Comparison of ENCODE assay signal across 29 cellular contexts in genomic region chr6:68144667-68145066, GRCh38.
"Had no signal": no experiment of that assay in that cellular context is flagged by ENCODE, and none has a peak within 500 bp of the region (broad histone marks: within the 10 kb centered on the region; RNA-seq: fewer than 3 reads in every experiment).

No MANE protein-coding gene starts in this region.

- H3K36me3 Mint-ChIP-seq: activated CD4-positive, alpha-beta memory T cell treated with anti-CD3 and anti-CD28 coated beads for 36 hours; activated naive CD8-positive, alpha-beta T cell; brain had no signal

- ATAC-seq: activated T-cell treated with anti-CD3 and anti-CD28 coated beads, Interleukin-2, amount 50 U/mL, for 4 hours; T-helper 17 cell had no signal

- H3K27ac ChIP-seq: KMS-11, PC-9 had no signal

- H3K9me3 ChIP-seq: MG63 had no signal

- H3K36me3 ChIP-seq: MG63 had no signal

- FAIRE-seq: astrocyte had no signal

- H3K9ac ChIP-seq: KMS-11 had no signal

- H3K4me3 Mint-ChIP-seq: activated B cell treated with CpG ODN at 0.5 μM for 24 hours; activated CD4-positive, alpha-beta memory T cell treated with anti-CD3 and anti-CD28 coated beads for 36 hours; activated CD4-positive, alpha-beta T cell treated with anti-CD3 and anti-CD28 coated beads, Interleukin-2, amount 10 ng/mL, durations not matched to agents 7 days and 5 days; activated naive CD4-positive, alpha-beta T cell treated with anti-CD3 and anti-CD28 coated beads for 36 hours; activated naive CD8-positive, alpha-beta T cell; activated T-cell treated with anti-CD3 and anti-CD28 coated beads, Interleukin-2, amount 50 U/mL, for 4 hours; brain; central memory CD8-positive, alpha-beta T cell; T-helper 17 cell had no signal

- H3K4me1 Mint-ChIP-seq: activated B cell treated with CpG ODN at 0.5 μM for 24 hours; activated CD4-positive, alpha-beta T cell treated with anti-CD3 and anti-CD28 coated beads, Interleukin-2, amount 10 ng/mL, durations not matched to agents 7 days and 5 days; brain; central memory CD8-positive, alpha-beta T cell; T-helper 17 cell had no signal

- DNase-seq: activated B cell treated with CpG ODN at 0.5 μM for 24 hours; activated CD4-positive, alpha-beta memory T cell treated with anti-CD3 and anti-CD28 coated beads for 36 hours; activated CD4-positive, alpha-beta T cell treated with anti-CD3 and anti-CD28 coated beads, Interleukin-2, amount 10 ng/mL, durations not matched to agents 7 days and 5 days; activated CD8-positive, alpha-beta memory T cell treated with anti-CD3 and anti-CD28 coated beads for 24 hours; activated gamma-delta T cell; activated naive CD4-positive, alpha-beta T cell treated with anti-CD3 and anti-CD28 coated beads for 36 hours; activated T-cell treated with anti-CD3 and anti-CD28 coated beads, Interleukin-2, amount 50 U/mL, for 4 hours; amygdala; MG63; MV-4-11; NCI-H1092 treated with DMSO at 0.1 percent for 48 hours; NCI-H1417 treated with DMSO at 0.1 percent for 48 hours; NCI-H1694; NCI-H2029; NCI-H2107; NCI-H2171 treated with DMSO at 0.1 percent for 48 hours; NCI-H226; NCI-H526; NCI-H774; NK-92 treated with Interleukin-12 subunit alpha and Interleukin-12 subunit beta, amount 100 ng/mL, for 24 hours; PC-9; SHP77 treated with DMSO at 0.1 percent for 48 hours; T-helper 17 cell; T-helper 9 cell had no signal

- H3K27me3 ChIP-seq: MG63 had no signal

- H3K27me3 Mint-ChIP-seq: activated B cell treated with CpG ODN at 0.5 μM for 24 hours; activated CD4-positive, alpha-beta memory T cell treated with anti-CD3 and anti-CD28 coated beads for 36 hours; activated CD4-positive, alpha-beta T cell treated with anti-CD3 and anti-CD28 coated beads, Interleukin-2, amount 10 ng/mL, durations not matched to agents 7 days and 5 days; activated naive CD8-positive, alpha-beta T cell; brain; central memory CD8-positive, alpha-beta T cell; T-helper 17 cell had no signal

- H3K4me3 ChIP-seq: MG63, PC-9 had no signal

- H3K27ac Mint-ChIP-seq: activated B cell treated with CpG ODN at 0.5 μM for 24 hours; activated CD4-positive, alpha-beta memory T cell treated with anti-CD3 and anti-CD28 coated beads for 36 hours; activated CD4-positive, alpha-beta T cell treated with anti-CD3 and anti-CD28 coated beads, Interleukin-2, amount 10 ng/mL, durations not matched to agents 7 days and 5 days; activated naive CD4-positive, alpha-beta T cell treated with anti-CD3 and anti-CD28 coated beads for 36 hours; activated naive CD8-positive, alpha-beta T cell; brain; T-helper 17 cell had no signal
